In the genomic region with DNA sequence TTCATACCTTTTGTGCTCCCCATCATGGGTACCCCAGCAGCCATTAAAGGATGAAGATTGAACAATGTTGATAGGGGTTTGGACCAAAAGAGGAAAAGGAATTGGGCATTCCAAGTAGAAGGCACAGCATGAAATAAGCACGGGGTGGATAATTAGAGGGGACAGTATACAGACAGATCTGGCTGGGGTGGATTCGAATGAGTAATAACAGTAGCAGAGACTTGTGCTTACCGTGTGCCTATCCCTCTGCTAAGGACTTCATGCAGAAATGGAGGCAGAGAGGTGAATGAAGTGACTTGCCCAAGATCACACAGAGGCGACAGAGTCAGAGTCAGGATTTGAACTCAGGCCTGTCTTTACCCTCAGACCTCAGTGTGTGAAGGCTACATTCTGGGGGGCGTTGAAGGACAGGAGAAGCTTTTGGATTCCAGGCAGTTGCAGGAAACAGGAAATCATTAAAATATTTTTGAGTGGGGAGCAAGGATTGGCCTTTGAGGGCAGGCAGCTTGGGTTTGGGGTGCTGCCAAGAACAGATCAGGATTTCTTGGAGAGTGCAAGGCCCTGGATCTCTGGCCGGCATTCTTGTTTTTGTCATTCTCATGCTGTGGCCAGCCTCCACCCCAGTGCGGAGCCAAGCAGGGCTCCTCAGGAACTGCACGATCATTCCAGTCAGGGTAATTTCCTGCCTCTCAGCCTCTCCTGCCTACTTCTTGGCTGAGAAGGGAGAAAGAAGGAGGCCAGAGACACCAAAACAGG, we compare ENCODE assay signal across 10 cellular contexts. TPM values are rescaled to one million over a fixed set of nuclear protein-coding genes. Genes with fewer than 3 reads are reported as not detected.
DNase-seq lines count a peak whose midpoint lies in the region; ATAC-seq and TF ChIP-seq lines count a peak whose summit lies in the region.
"Had no signal": no experiment of that assay in that cellular context is flagged by ENCODE, and none has a peak within 500 bp of the region (broad histone marks: within the 10 kb centered on the region; RNA-seq: fewer than 3 reads in every experiment).

No MANE protein-coding gene starts in this region.

- H3K9me3 ChIP-seq in mucosa of rectum (ENCODE audit: control insufficient read depth in 2 of 2, low read length in 2 of 2) (no peaks in the 10 kb centered on the region), upper lobe of right lung (no peaks in the 10 kb centered on the region)

- H3K4me1 Mint-ChIP-seq in activated T-cell treated with anti-CD3 and anti-CD28 coated beads, Interleukin-2, amount 50 U/mL, for 24 hours (ENCODE audit: low read depth): no peaks in the 10 kb centered on the region
- H3K4me1 Mint-ChIP-seq in activated T-cell treated with anti-CD3 and anti-CD28 coated beads, Interleukin-2, amount 50 U/mL, for 4 hours (ENCODE audit: low read depth): no peaks in the 10 kb centered on the region
- H3K4me1 Mint-ChIP-seq in endothelial cell (ENCODE audit: unreplicated experiment): peaks cover 7% of the 10 kb centered on the region

- H3K27me3 Mint-ChIP-seq in activated T-cell treated with anti-CD3 and anti-CD28 coated beads, Interleukin-2, amount 50 U/mL, for 24 hours: no peaks in the 10 kb centered on the region
- no peaks in the 10 kb centered on the region for H3K27me3 Mint-ChIP-seq in activated T-cell treated with anti-CD3 and anti-CD28 coated beads, Interleukin-2, amount 50 U/mL, for 4 hours (ENCODE audit: low read depth)
- H3K27me3 Mint-ChIP-seq in endothelial cell (ENCODE audit: unreplicated experiment): peaks cover 16% of the 10 kb centered on the region

- H3K4me3 Mint-ChIP-seq in activated T-cell treated with anti-CD3 and anti-CD28 coated beads, Interleukin-2, amount 50 U/mL, for 24 hours: no peak overlapping the region
- H3K4me3 Mint-ChIP-seq in activated T-cell treated with anti-CD3 and anti-CD28 coated beads, Interleukin-2, amount 50 U/mL, for 4 hours: no peak overlapping the region
- H3K4me3 Mint-ChIP-seq in endothelial cell (ENCODE audit: unreplicated experiment): no peak overlapping the region

- ATAC-seq in activated T-cell treated with anti-CD3 and anti-CD28 coated beads, Interleukin-2, amount 50 U/mL, for 4 hours: no peak
- ATAC-seq in upper lobe of right lung (peak; percentile 82), HG02623 (IDR thresholded peaks at IDR 0.05; ENCODE audit: unreplicated experiment) (no peak)

- H3K4me1 ChIP-seq in mucosa of rectum (ENCODE audit: control insufficient read depth in 2 of 2, insufficient read depth in 2 of 2, low read length in 2 of 2) (peaks cover 8 to 10% of the 10 kb centered on the region in 2 donors), upper lobe of right lung (peaks cover 22% of the 10 kb centered on the region)

- H3K36me3 Mint-ChIP-seq in activated T-cell treated with anti-CD3 and anti-CD28 coated beads, Interleukin-2, amount 50 U/mL, for 24 hours (ENCODE audit: low read depth): peaks cover 80% of the 10 kb centered on the region
- H3K36me3 Mint-ChIP-seq in activated T-cell treated with anti-CD3 and anti-CD28 coated beads, Interleukin-2, amount 50 U/mL, for 4 hours (ENCODE audit: insufficient read depth): peaks cover 43% of the 10 kb centered on the region
- peaks cover 48% of the 10 kb centered on the region for H3K36me3 Mint-ChIP-seq in endothelial cell (ENCODE audit: low read depth, unreplicated experiment)

- H3K9me3 Mint-ChIP-seq in activated T-cell treated with anti-CD3 and anti-CD28 coated beads, Interleukin-2, amount 50 U/mL, for 24 hours: no peaks in the 10 kb centered on the region
- no peaks in the 10 kb centered on the region for H3K9me3 Mint-ChIP-seq in activated T-cell treated with anti-CD3 and anti-CD28 coated beads, Interleukin-2, amount 50 U/mL, for 4 hours
- H3K9me3 Mint-ChIP-seq in endothelial cell (ENCODE audit: unreplicated experiment): no peaks in the 10 kb centered on the region

- DNase-seq in activated T-cell treated with anti-CD3 and anti-CD28 coated beads, Interleukin-2, amount 50 U/mL, for 24 hours: no peak
- no peak for DNase-seq in activated T-cell treated with anti-CD3 and anti-CD28 coated beads, Interleukin-2, amount 50 U/mL, for 4 hours
- DNase-seq in endothelial cell (ENCODE audit: low spot score) (no peak), upper lobe of right lung (peak; percentile 74), LoVo (ENCODE audit: low spot score) (no peak), GOT3 (lab: John Stamatoyannopoulos, UW) (no peak)
- DNase-seq: ACHN, NCI-H1930 had no signal

- H3K36me3 ChIP-seq in mucosa of rectum (ENCODE audit: control insufficient read depth in 2 of 2, insufficient read depth in 2 of 2, low read length in 2 of 2): peaks cover 52 to 53% of the 10 kb centered on the region in 2 donors
- peaks cover 72% of the 10 kb centered on the region for H3K36me3 ChIP-seq in upper lobe of right lung

- H3K4me3 ChIP-seq in mucosa of rectum (ENCODE audit: low read length in 2 of 2) (no peak overlapping the region), upper lobe of right lung (no peak overlapping the region)

- intact Hi-C loops in upper lobe of right lung (cut with DNase I): no loop called here

- H3K27ac ChIP-seq in mucosa of rectum (ENCODE audit: low read depth in 2 of 2, low read length in 2 of 2): peak overlapping the region; percentile 77 to 83
- peak overlapping the region; percentile 89 for H3K27ac ChIP-seq in upper lobe of right lung

- H3K27ac Mint-ChIP-seq in activated T-cell treated with anti-CD3 and anti-CD28 coated beads, Interleukin-2, amount 50 U/mL, for 24 hours: peak overlapping the region; percentile 48
- peak overlapping the region; percentile 1 for H3K27ac Mint-ChIP-seq in endothelial cell (ENCODE audit: unreplicated experiment)

- no peak for TF ChIP-seq CTCF in endothelial cell (IDR thresholded peaks at IDR 0.05; ENCODE audit: unreplicated experiment)
- no peak for TF ChIP-seq CTCF in upper lobe of right lung (IDR thresholded peaks at IDR 0.05)

- H3K9ac ChIP-seq in mucosa of rectum (ENCODE audit: low read depth in 1 of 2, low read length in 2 of 2): peak overlapping the region in 1 of 2 donors; percentile 32

- H3K27me3 ChIP-seq in mucosa of rectum (ENCODE audit: control insufficient read depth in 2 of 2, insufficient read depth in 2 of 2, low read length in 2 of 2) (no peaks in the 10 kb centered on the region), upper lobe of right lung (no peaks in the 10 kb centered on the region)

RNA-seq across cellular contexts. Expression of a gene that starts 18.7 kb away (rescaled TPM):
- 10 to 100 TPM; 48.0 to 50.8 (median 50.2) TPM for total RNA-seq in activated T-cell treated with anti-CD3 and anti-CD28 coated beads, Interleukin-2, amount 50 U/mL, for 4 hours
- total RNA-seq in endothelial cell (ENCODE audit: unreplicated experiment) (31.7 TPM), upper lobe of right lung (33.3 TPM)

RNA-seq across cellular contexts. Expression of a gene that starts 19.0 kb away (rescaled TPM):
- 10 to 100 TPM; 39.5 to 43.1 (median 39.7) TPM for total RNA-seq in activated T-cell treated with anti-CD3 and anti-CD28 coated beads, Interleukin-2, amount 50 U/mL, for 4 hours
- total RNA-seq in endothelial cell (ENCODE audit: unreplicated experiment) (32.4 TPM), upper lobe of right lung (28.8 TPM)

RNA-seq across cellular contexts. Expression of a gene that starts 30.0 kb away (rescaled TPM):
- total RNA-seq in activated T-cell treated with anti-CD3 and anti-CD28 coated beads, Interleukin-2, amount 50 U/mL, for 4 hours: 10 to 100 TPM; 72.6 to 81.6 (median 81.1) TPM
- total RNA-seq in endothelial cell (ENCODE audit: unreplicated experiment): 127 TPM
- 81.2 TPM for total RNA-seq in upper lobe of right lung

RNA-seq across cellular contexts. Expression of a gene that starts 34.4 kb away (rescaled TPM):
- total RNA-seq in activated T-cell treated with anti-CD3 and anti-CD28 coated beads, Interleukin-2, amount 50 U/mL, for 4 hours: 10 to 100 TPM; 39.5 to 50.8 (median 43.7) TPM
- 10.2 TPM for total RNA-seq in endothelial cell (ENCODE audit: unreplicated experiment)
- total RNA-seq in upper lobe of right lung: 224 TPM

RNA-seq across cellular contexts. Expression of a gene that starts 36.4 kb away (rescaled TPM):
- 100 to 1,000 TPM; 147 to 181 (median 178) TPM for total RNA-seq in activated T-cell treated with anti-CD3 and anti-CD28 coated beads, Interleukin-2, amount 50 U/mL, for 4 hours
- total RNA-seq in endothelial cell (ENCODE audit: unreplicated experiment): 36.2 TPM
- 113 TPM for total RNA-seq in upper lobe of right lung
